In the genomic region with DNA sequence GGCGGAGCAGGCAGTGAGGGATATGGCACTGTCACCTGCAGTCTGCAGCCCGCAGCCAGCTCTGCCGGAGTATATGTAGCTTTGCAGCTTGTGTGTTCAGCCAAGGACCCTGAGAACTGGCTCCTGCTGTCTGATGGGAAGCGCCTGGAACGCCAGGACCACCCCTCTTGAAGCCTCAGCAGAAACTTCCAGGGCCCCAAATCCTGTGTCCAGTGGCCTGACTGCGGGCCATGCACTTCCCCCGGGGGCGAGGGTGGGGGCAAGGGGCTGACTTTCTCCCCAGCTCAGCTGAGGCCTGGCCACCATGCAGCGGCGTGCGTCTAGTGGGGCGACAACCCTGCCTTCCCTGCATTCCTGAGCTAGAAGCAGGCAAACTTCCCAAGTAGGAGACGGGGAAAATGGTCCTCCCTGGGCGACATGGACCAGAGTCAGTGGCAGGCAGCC, we compare ENCODE assay signal across 8 cellular contexts. TPM values are rescaled to one million over a fixed set of nuclear protein-coding genes. Genes with fewer than 3 reads are reported as not detected.
DNase-seq lines count a peak whose midpoint lies in the region; TF ChIP-seq lines count a peak whose summit lies in the region.

No MANE protein-coding gene starts in this region.

- intact Hi-C loops in activated naive CD4-positive, alpha-beta T cell treated with anti-CD3 and anti-CD28 coated beads for 36 hours (cut with micrococcal nuclease), result loop anchor here (1.0 to 5.0 kb wide), 11 partner anchors 17 to 547 kb away; a partner anchor contains a TSS
- intact Hi-C loops in lower leg skin (cut with DNase I; ENCODE audit: low total_unique reads), result no loop called here

- in situ Hi-C loops in astrocyte of the cerebellum (cut with HindIII; ENCODE audit: low sequenced_read_pairs), result no loop called here

- peaks cover 0 to 76% (median 36%) of the 10 kb centered on the region in 4 donors for H3K4me1 ChIP-seq in tibial nerve

- no peaks in the 10 kb centered on the region for H3K36me3 ChIP-seq in tibial nerve

- 32 to 36% methylated on average over 9 to 12 of the region's 14 CpGs for WGBS in lower leg skin, 2 donors
- 25 to 28% methylated on average over 7 to 14 of the region's 14 CpGs for WGBS in tibial nerve, 2 donors

- H3K27ac ChIP-seq in tibial nerve, result peak overlapping the region; percentile 47 to 92 (median 88)

- TF ChIP-seq EP300 in tibial nerve (IDR thresholded peaks at IDR 0.05), result no peak

- TF ChIP-seq POLR2A in lower leg skin (IDR thresholded peaks at IDR 0.05) (no peak), tibial nerve (IDR thresholded peaks at IDR 0.05) (no peak)

- no peaks in the 10 kb centered on the region for H3K9me3 Mint-ChIP-seq in activated naive CD4-positive, alpha-beta T cell treated with anti-CD3 and anti-CD28 coated beads for 36 hours

- peaks cover 4% of the 10 kb centered on the region for H3K36me3 Mint-ChIP-seq in activated naive CD4-positive, alpha-beta T cell treated with anti-CD3 and anti-CD28 coated beads for 36 hours (ENCODE audit: low read depth)

- H3K9me3 ChIP-seq in tibial nerve, result no peaks in the 10 kb centered on the region

- H3K4me1 Mint-ChIP-seq in activated naive CD4-positive, alpha-beta T cell treated with anti-CD3 and anti-CD28 coated beads for 36 hours (ENCODE audit: low read depth), result peaks cover 54% of the 10 kb centered on the region

- TF ChIP-seq CTCF in astrocyte of the cerebellum (IDR thresholded peaks at IDR 0.05; ENCODE audit: low read depth, low read length, missing control alignments) (no peak), lower leg skin (IDR thresholded peaks at IDR 0.05) (no peak), tibial nerve (IDR thresholded peaks at IDR 0.05) (no peak)

- H3K4me3 Mint-ChIP-seq in activated naive CD4-positive, alpha-beta T cell treated with anti-CD3 and anti-CD28 coated beads for 36 hours, result peak overlapping the region; percentile 84

- H3K4me3 ChIP-seq in astrocyte of the cerebellum (ENCODE audit: low read depth, low read length) (peak overlapping the region; percentile 88), lower leg skin (ENCODE audit: low read depth, poor library complexity, severe bottlenecking) (peak overlapping the region; percentile 47), tibial nerve (peak overlapping the region; percentile 58 to 84 (median 78))

- H3K27me3 Mint-ChIP-seq in activated naive CD4-positive, alpha-beta T cell treated with anti-CD3 and anti-CD28 coated beads for 36 hours (ENCODE audit: low read depth), result no peaks in the 10 kb centered on the region

- peak overlapping the region; percentile 94 for H3K27ac Mint-ChIP-seq in activated naive CD4-positive, alpha-beta T cell treated with anti-CD3 and anti-CD28 coated beads for 36 hours

- DNase-seq in activated naive CD4-positive, alpha-beta T cell treated with anti-CD3 and anti-CD28 coated beads for 36 hours, result no peak
- no peak for DNase-seq in activated naive CD4-positive, alpha-beta T cell treated with anti-CD3 and anti-CD28 coated beads, Interleukin-2, amount 50 U/mL, for 16 hours
- DNase-seq in astrocyte of the cerebellum (ENCODE audit: low read depth), result no peak
- DNase-seq in lower leg skin (ENCODE audit: low spot score in 2 of 2), result no peak
- DNase-seq in tibial nerve (ENCODE audit: low spot score in 2 of 2), result no peak
- no peak for DNase-seq in SW480 (ENCODE audit: low spot score)
- no peak for DNase-seq in superior temporal gyrus (ENCODE audit: extremely low spot score)
- no peak for DNase-seq in DMS 273 treated with DMSO at 0.1 percent for 48 hours (lab: John Stamatoyannopoulos, UW)

- CTCF ChIA-PET in activated naive CD4-positive, alpha-beta T cell treated with anti-CD3 and anti-CD28 coated beads for 36 hours (lab: Charles Lee), result interaction anchor here (0.6 to 1.9 kb wide), 8 partner anchors 12 to 347 kb away, joined by 3 to 6 read pairs (median 4); a partner anchor contains a TSS

- H3K27me3 ChIP-seq in tibial nerve, result no peaks in the 10 kb centered on the region

RNA-seq across cellular contexts. Expression of a gene that starts 32.3 kb away (rescaled TPM):
- 10 to 100 TPM; 45.6 to 45.7 TPM for total RNA-seq in activated naive CD4-positive, alpha-beta T cell treated with anti-CD3 and anti-CD28 coated beads for 36 hours
- total RNA-seq in lower leg skin (10 to 100 TPM; 32.0 to 62.5 (median 45.5) TPM), tibial nerve (10 to 100 TPM; 26.9 to 44.7 (median 36.2) TPM)
